In genomic region chr12:126051611-126052107, GRCh38 we compare ENCODE assay signal across 15 cellular contexts.
DNase-seq lines count a peak whose midpoint lies in the region; ATAC-seq and TF ChIP-seq lines count a peak whose summit lies in the region.
"Had no signal": no experiment of that assay in that cellular context is flagged by ENCODE, and none has a peak within 500 bp of the region (broad histone marks: within the 10 kb centered on the region; RNA-seq: fewer than 3 reads in every experiment).

No MANE protein-coding gene starts in this region.

- H3K4me3 ChIP-seq in astrocyte of the cerebellum (ENCODE audit: low read depth, low read length) (no peak overlapping the region), left lung (no peak overlapping the region)
- H3K4me3 ChIP-seq: GM12878, heart right ventricle, psoas muscle, SJCRH30, tibial nerve had no signal

- H3K27ac ChIP-seq in left lung: no peak overlapping the region
- H3K27ac ChIP-seq: heart right ventricle, psoas muscle, SJCRH30, tibial nerve had no signal

- H3K4me1 ChIP-seq in left lung: no peaks in the 10 kb centered on the region
- H3K4me1 ChIP-seq: heart right ventricle, psoas muscle, SJCRH30, tibial nerve had no signal

- H3K9me3 Mint-ChIP-seq in stimulated activated memory B cell treated with anti-CD40 and anti-IgM and Interleukin-4, amounts not matched to agents 10 μg/mL and 1 μg/mL and 100 μg/mL, for 72 hours: no peaks in the 10 kb centered on the region

- intact Hi-C loops in left lung (cut with DNase I): no loop called here

- no peak overlapping the region for H3K4me3 Mint-ChIP-seq in stimulated activated memory B cell treated with anti-CD40 and anti-IgM and Interleukin-4, amounts not matched to agents 10 μg/mL and 1 μg/mL and 100 μg/mL, for 72 hours

- H3K36me3 ChIP-seq in left lung: no peaks in the 10 kb centered on the region
- H3K36me3 ChIP-seq: heart right ventricle, SJCRH30, tibial nerve had no signal

- H3K27me3 Mint-ChIP-seq in stimulated activated memory B cell treated with anti-CD40 and anti-IgM and Interleukin-4, amounts not matched to agents 10 μg/mL and 1 μg/mL and 100 μg/mL, for 72 hours: no peaks in the 10 kb centered on the region

- TF ChIP-seq CTCF in astrocyte of the cerebellum (IDR thresholded peaks at IDR 0.05; ENCODE audit: low read depth, low read length, missing control alignments): peak; percentile 50
- no peak for TF ChIP-seq CTCF in left lung (IDR thresholded peaks at IDR 0.05)

- no peaks in the 10 kb centered on the region for H3K27me3 ChIP-seq in left lung
- H3K27me3 ChIP-seq: heart right ventricle, SJCRH30, tibial nerve had no signal

- H3K4me1 Mint-ChIP-seq in stimulated activated memory B cell treated with anti-CD40 and anti-IgM and Interleukin-4, amounts not matched to agents 10 μg/mL and 1 μg/mL and 100 μg/mL, for 72 hours: no peaks in the 10 kb centered on the region

- no peaks in the 10 kb centered on the region for H3K36me3 Mint-ChIP-seq in stimulated activated memory B cell treated with anti-CD40 and anti-IgM and Interleukin-4, amounts not matched to agents 10 μg/mL and 1 μg/mL and 100 μg/mL, for 72 hours

- ATAC-seq in left lung (peak; percentile 35), HG02642 (IDR thresholded peaks at IDR 0.05; ENCODE audit: poor library complexity, unreplicated experiment) (no peak), GM21390 (IDR thresholded peaks at IDR 0.05; ENCODE audit: unreplicated experiment) (no peak)
- ATAC-seq in stimulated activated memory B cell treated with anti-CD40 and anti-IgM and Interleukin-4, amounts not matched to agents 10 μg/mL and 1 μg/mL and 100 μg/mL, for 72 hours: no peak
- ATAC-seq: GM12878, heart right ventricle, psoas muscle had no signal

- DNase-seq in Daoy (ENCODE audit: low read depth): peak; percentile 37
- peak; percentile 27 to 67 for DNase-seq in NCI-H2081 (lab: John Stamatoyannopoulos, UW)
- DNase-seq in astrocyte of the cerebellum (ENCODE audit: low read depth): peak; percentile 86
- no peak for DNase-seq in left lung
- no peak for DNase-seq in inferior parietal cortex (ENCODE audit: extremely low spot score)
- DNase-seq: activated CD4-positive, alpha-beta T cell treated with anti-CD3 and anti-CD28 coated beads for 4 hours; heart right ventricle; mesenchymal stem cell; psoas muscle; SJCRH30 had no signal

- no peaks in the 10 kb centered on the region for H3K9me3 ChIP-seq in left lung
- H3K9me3 ChIP-seq: psoas muscle, SJCRH30, tibial nerve had no signal

- in situ Hi-C loops in astrocyte of the cerebellum (cut with HindIII; ENCODE audit: low sequenced_read_pairs): no loop called here

- H3K27ac Mint-ChIP-seq in stimulated activated memory B cell treated with anti-CD40 and anti-IgM and Interleukin-4, amounts not matched to agents 10 μg/mL and 1 μg/mL and 100 μg/mL, for 72 hours: no peak overlapping the region

Comparison
In these comparisons a context has a peak if more than half of its experiments do, and no peak if none do; other contexts are left out.
1. DNase-seq: peak in Daoy (single experiment), NCI-H2081 (2 of 2) and astrocyte of the cerebellum (single experiment); none in left lung (0 of 2) and inferior parietal cortex (single experiment).